8 cellular contexts compared by ENCODE assay signal in the genomic region with DNA sequence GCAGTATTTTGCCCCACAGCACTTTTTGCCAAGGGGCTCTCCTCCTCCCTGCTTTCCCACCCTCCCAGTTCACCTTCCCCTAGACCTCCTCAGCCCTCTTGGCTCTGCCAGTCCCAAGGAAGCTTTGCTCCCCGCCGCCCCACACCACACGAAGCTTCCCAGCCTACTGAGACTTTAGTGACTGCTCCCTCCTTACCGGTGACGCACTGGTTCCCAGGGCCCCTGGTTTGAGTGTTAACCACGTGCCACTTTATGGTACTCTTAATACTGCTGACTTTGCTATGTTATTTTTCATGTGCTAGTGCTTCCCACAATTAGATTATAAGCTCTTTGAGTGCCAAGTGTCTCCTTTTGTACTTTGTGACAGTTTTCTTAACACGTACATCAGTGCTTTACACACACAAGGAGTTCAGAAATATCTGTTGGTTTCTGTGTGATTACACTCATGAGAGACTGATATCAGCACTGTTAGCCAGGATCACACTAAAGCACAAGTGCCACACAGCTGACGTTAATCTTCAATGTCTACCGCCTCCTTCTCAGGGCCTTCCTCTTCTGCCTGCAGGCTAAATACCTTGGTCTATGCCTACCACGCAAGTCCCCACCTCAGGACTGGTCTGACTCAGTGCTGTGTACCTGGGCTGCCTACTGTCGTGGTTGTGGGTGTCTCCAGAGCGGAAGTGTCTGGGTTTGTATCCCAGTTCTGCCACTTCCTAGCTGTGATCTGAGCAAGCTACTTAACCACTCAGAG.
DNase-seq lines count a peak whose midpoint lies in the region; ATAC-seq and TF ChIP-seq lines count a peak whose summit lies in the region.

No MANE protein-coding gene starts in this region.

- H3K27me3 Mint-ChIP-seq in HFFc6 (ENCODE audit: insufficient read depth): no peaks in the 10 kb centered on the region; the same call in 1 of the 2 replicates

- no peak for DNase-seq in HFFc6
- DNase-seq in T-helper 22 cell (ENCODE audit: low read depth): peak; percentile 17
- DNase-seq in dorsolateral prefrontal cortex: no peak
- DNase-seq in stimulated activated CD4-positive, alpha-beta T cell treated with anti-CD3 and anti-CD28 coated beads, TNF-alpha, amount 100 ng/mL, for 4 hours (ENCODE audit: low read depth in 3 of 3): peak in 2 of 3 experiments; percentile 5 to 13
- no peak for DNase-seq in medulla oblongata (ENCODE audit: extremely low spot score)
- no peak for DNase-seq in posterior vena cava (ENCODE audit: low spot score)
- no peak for DNase-seq in gastrocnemius medialis

- H3K36me3 ChIP-seq in gastrocnemius medialis: no peaks in the 10 kb centered on the region

- no peak for TF ChIP-seq POLR2A in gastrocnemius medialis (IDR thresholded peaks at IDR 0.05)

- ATAC-seq in HG03565 (IDR thresholded peaks at IDR 0.05; ENCODE audit: unreplicated experiment) (no peak), gastrocnemius medialis (no peak)

- peak overlapping the region; percentile 45; the same call in 1 of the 2 replicates for H3K27ac Mint-ChIP-seq in HFFc6

- intact Hi-C loops in dorsolateral prefrontal cortex (cut with DNase I) (no loop called here), posterior vena cava (cut with DNase I) (loop anchor here (10.0 kb wide), 3 partner anchors 183 to 383 kb away; a partner anchor contains a TSS), gastrocnemius medialis (cut with DNase I; ENCODE audit: low total_unique reads) (no loop called here)

- H3K4me3 Mint-ChIP-seq in HFFc6: no peak overlapping the region

- in situ Hi-C loops in gastrocnemius medialis (cut with MboI; ENCODE audit: low sequenced_read_pairs in 4 of 4): loop anchor here (5.0 to 10.0 kb wide), 5 partner anchors 183 to 381 kb away; a partner anchor contains a TSS

- H3K4me1 ChIP-seq in gastrocnemius medialis: no peaks in the 10 kb centered on the region

- no peak for TF ChIP-seq CTCF in HFFc6 (IDR thresholded peaks at IDR 0.05)
- TF ChIP-seq CTCF in dorsolateral prefrontal cortex (IDR thresholded peaks at IDR 0.05 in 54 of 56, conservative IDR thresholded peaks at IDR 0.05 in 2 of 56; ENCODE audit: low read depth in 1 of 56, partially characterized antibody in 56 of 56): no peak
- no peak for TF ChIP-seq CTCF in gastrocnemius medialis (IDR thresholded peaks at IDR 0.05 in 4 of 5, conservative IDR thresholded peaks at IDR 0.05 in 1 of 5)

- H3K27ac ChIP-seq in dorsolateral prefrontal cortex (peak overlapping the region in 38 of 59 donors; percentile 0 to 67 (median 48)), gastrocnemius medialis (no peak overlapping the region)

- H3K36me3 Mint-ChIP-seq in HFFc6 (ENCODE audit: low read depth): no peaks in the 10 kb centered on the region

- H3K4me3 ChIP-seq in dorsolateral prefrontal cortex: no peak overlapping the region
- H3K4me3 ChIP-seq in gastrocnemius medialis: no peak overlapping the region

- no peaks in the 10 kb centered on the region for H3K9me3 ChIP-seq in gastrocnemius medialis

- H3K9me3 Mint-ChIP-seq in HFFc6: no peaks in the 10 kb centered on the region

- H3K4me1 Mint-ChIP-seq in HFFc6 (ENCODE audit: low read depth): peaks cover 67% of the 10 kb centered on the region

- H3K27me3 ChIP-seq in dorsolateral prefrontal cortex: no peaks in the 10 kb centered on the region
- H3K27me3 ChIP-seq in gastrocnemius medialis: no peaks in the 10 kb centered on the region

Comparison
In these comparisons a context has a peak if more than half of its experiments do, and no peak if none do; other contexts are left out.
1. DNase-seq: peak in T-helper 22 cell (single experiment) and stimulated activated CD4-positive, alpha-beta T cell treated with anti-CD3 and anti-CD28 coated beads, TNF-alpha, amount 100 ng/mL, for 4 hours (2 of 3); none in HFFc6 (single experiment), dorsolateral prefrontal cortex (0 of 10), medulla oblongata (single experiment), posterior vena cava (single experiment) and gastrocnemius medialis (0 of 2).
2. H3K27ac ChIP-seq: peak in dorsolateral prefrontal cortex (38 of 59); none in gastrocnemius medialis (0 of 4).
3. intact Hi-C loops: an anchor here in posterior vena cava (10.0 kb wide); none called in dorsolateral prefrontal cortex and gastrocnemius medialis.